Comparison of ENCODE assay signal across 25 cellular contexts in genomic region chr21:18138507-18138906, GRCh38.
"Had no signal": no experiment of that assay in that cellular context is flagged by ENCODE, and none has a peak within 500 bp of the region (broad histone marks: within the 10 kb centered on the region; RNA-seq: fewer than 3 reads in every experiment).

No MANE protein-coding gene starts in this region.

- H3K27me3 ChIP-seq: esophagus squamous epithelium, gastrocnemius medialis, neutrophil, pancreas, stomach, thyroid gland, vagina had no signal

- H3K27ac ChIP-seq: esophagus squamous epithelium, gastrocnemius medialis, lower lobe of right lung, neutrophil, pancreas, stomach, thyroid gland, vagina had no signal

- DNase-seq: cortex of kidney; effector memory CD8-positive, alpha-beta T cell; erythroblast; esophagus squamous epithelium; foreskin fibroblast; gastrocnemius medialis; head of caudate nucleus; left ventricle myocardium superior; lower lobe of right lung; naive thymus-derived CD8-positive, alpha-beta T cell; pancreas; retina; stimulated activated CD4-positive, alpha-beta T cell treated with anti-CD3 and anti-CD28 coated beads, Interleukin-12 subunit alpha, Interleukin-12 subunit beta, amount 100 ng/mL, for 4 hours; stimulated activated CD4-positive, alpha-beta T cell treated with anti-CD3 and anti-CD28 coated beads, Interleukin-2, amount 100 ng/mL, for 24 hours; stimulated activated CD4-positive, alpha-beta T cell treated with anti-CD3 and anti-CD28 coated beads, Interleukin-4, amount 100 ng/mL, for 24 hours; stimulated activated naive CD4-positive, alpha-beta T cell treated with Interleukin-2 at 50 U/mL for 16 hours; stomach; thyroid gland; trophoblast cell had no signal

- H3K4me3 Mint-ChIP-seq: effector memory CD8-positive, alpha-beta T cell; naive thymus-derived CD8-positive, alpha-beta T cell; neural crest cell; stimulated activated effector memory CD8-positive, alpha-beta T cell treated with anti-CD3 and anti-CD28 coated beads, Interleukin-12 subunit alpha, Interleukin-12 subunit beta, amount 100 ng/mL, for 72 hours had no signal

- ATAC-seq: effector memory CD8-positive, alpha-beta T cell; gastrocnemius medialis; left ventricle myocardium superior; lower lobe of right lung; naive thymus-derived CD8-positive, alpha-beta T cell; pancreas; sciatic nerve; stimulated activated effector memory CD8-positive, alpha-beta T cell treated with anti-CD3 and anti-CD28 coated beads, Interleukin-12 subunit alpha, Interleukin-12 subunit beta, amount 100 ng/mL, for 72 hours had no signal

- H3K36me3 Mint-ChIP-seq: naive thymus-derived CD8-positive, alpha-beta T cell; stimulated activated effector memory CD8-positive, alpha-beta T cell treated with anti-CD3 and anti-CD28 coated beads, Interleukin-12 subunit alpha, Interleukin-12 subunit beta, amount 100 ng/mL, for 72 hours had no signal

- H3K27ac Mint-ChIP-seq: effector memory CD8-positive, alpha-beta T cell; naive thymus-derived CD8-positive, alpha-beta T cell; stimulated activated effector memory CD8-positive, alpha-beta T cell treated with anti-CD3 and anti-CD28 coated beads, Interleukin-12 subunit alpha, Interleukin-12 subunit beta, amount 100 ng/mL, for 72 hours had no signal

- H3K9me3 ChIP-seq: esophagus squamous epithelium, gastrocnemius medialis, lower lobe of right lung, neutrophil, pancreas, stomach, thyroid gland, vagina had no signal

- H3K36me3 ChIP-seq: esophagus squamous epithelium, gastrocnemius medialis, lower lobe of right lung, neutrophil, pancreas, stomach, thyroid gland, vagina had no signal

- H3K4me2 ChIP-seq: smooth muscle cell had no signal

- H3K4me1 Mint-ChIP-seq: naive thymus-derived CD8-positive, alpha-beta T cell; neural crest cell; stimulated activated effector memory CD8-positive, alpha-beta T cell treated with anti-CD3 and anti-CD28 coated beads, Interleukin-12 subunit alpha, Interleukin-12 subunit beta, amount 100 ng/mL, for 72 hours had no signal

- H3K27me3 Mint-ChIP-seq: effector memory CD8-positive, alpha-beta T cell had no signal

- H3K4me1 ChIP-seq: esophagus squamous epithelium, gastrocnemius medialis, lower lobe of right lung, pancreas, stomach, thyroid gland, vagina had no signal

- H3K4me3 ChIP-seq: esophagus squamous epithelium, gastrocnemius medialis, lower lobe of right lung, pancreas, smooth muscle cell, stomach, thyroid gland, vagina had no signal

- H3K9me3 Mint-ChIP-seq: neural crest cell; stimulated activated effector memory CD8-positive, alpha-beta T cell treated with anti-CD3 and anti-CD28 coated beads, Interleukin-12 subunit alpha, Interleukin-12 subunit beta, amount 100 ng/mL, for 72 hours had no signal
